8 cellular contexts compared by ENCODE assay signal in genomic region chr16:73071131-73071940, GRCh38. TPM values are rescaled to one million over a fixed set of nuclear protein-coding genes. Genes with fewer than 3 reads are reported as not detected.
DNase-seq lines count a peak whose midpoint lies in the region; ATAC-seq and TF ChIP-seq lines count a peak whose summit lies in the region.

No MANE protein-coding gene starts in this region.

- H3K9me3 Mint-ChIP-seq in mesothelial cell of epicardium: no peaks in the 10 kb centered on the region
- no peaks in the 10 kb centered on the region for H3K9me3 Mint-ChIP-seq in activated CD8-positive, alpha-beta memory T cell treated with anti-CD3 and anti-CD28 coated beads, Interleukin-2, amount 10 ng/mL, durations not matched to agents 7 days and 5 days (ENCODE audit: low read depth)

- TF ChIP-seq CTCF in AG10803 (conservative IDR thresholded peaks at IDR 0.05; ENCODE audit: low read length): no peak
- no peak for TF ChIP-seq CTCF in colonic mucosa (IDR thresholded peaks at IDR 0.05)
- TF ChIP-seq CTCF in mesothelial cell of epicardium (IDR thresholded peaks at IDR 0.05; ENCODE audit: unreplicated experiment): no peak
- no peak for TF ChIP-seq CTCF in GM10248 (IDR thresholded peaks at IDR 0.05; ENCODE audit: control extremely low read depth, extremely low read depth, low read depth, missing control alignments)

- H3K36me3 ChIP-seq in colonic mucosa: no peaks in the 10 kb centered on the region

- no peaks in the 10 kb centered on the region for H3K9me3 ChIP-seq in colonic mucosa

- no peak for DNase-seq in AG10803 (ENCODE audit: low read depth)
- DNase-seq in NCI-H1417 treated with DMSO at 0.1 percent for 48 hours (lab: John Stamatoyannopoulos, UW): peak; percentile 54
- DNase-seq in colonic mucosa: peak; percentile 55
- DNase-seq in mesothelial cell of epicardium (ENCODE audit: low spot score in 2 of 2, unreplicated experiment in 2 of 2): no peak
- DNase-seq in activated CD8-positive, alpha-beta memory T cell treated with anti-CD3 and anti-CD28 coated beads, Interleukin-2, amount 10 ng/mL, durations not matched to agents 7 days and 5 days: no peak
- DNase-seq in GM10248 (ENCODE audit: extremely low spot score): no peak
- no peak for DNase-seq in stimulated activated naive CD4-positive, alpha-beta T cell (lab: John Stamatoyannopoulos, UW)

- ATAC-seq in HG02938 (IDR thresholded peaks at IDR 0.05; ENCODE audit: unreplicated experiment): no peak
- no peak for ATAC-seq in activated CD8-positive, alpha-beta memory T cell treated with anti-CD3 and anti-CD28 coated beads, Interleukin-2, amount 10 ng/mL, durations not matched to agents 7 days and 5 days

- CTCF ChIA-PET in activated CD8-positive, alpha-beta memory T cell treated with anti-CD3 and anti-CD28 coated beads, Interleukin-2, amount 10 ng/mL, durations not matched to agents 7 days and 5 days (lab: Charles Lee): no interaction called here
- CTCF ChIA-PET in GM10248 (lab: Yijun Ruan, JAX): interaction anchor here (1.0 kb wide), 1 partner anchor 9 kb away, joined by 3 read pairs; no protein-coding TSS in a partner anchor

- POLR2A ChIA-PET in GM10248 (lab: Yijun Ruan, JAX): no interaction called here

- H3K4me1 Mint-ChIP-seq in mesothelial cell of epicardium: peaks cover 42% of the 10 kb centered on the region
- no peaks in the 10 kb centered on the region for H3K4me1 Mint-ChIP-seq in activated CD8-positive, alpha-beta memory T cell treated with anti-CD3 and anti-CD28 coated beads, Interleukin-2, amount 10 ng/mL, durations not matched to agents 7 days and 5 days

- H3K36me3 Mint-ChIP-seq in mesothelial cell of epicardium: no peaks in the 10 kb centered on the region
- no peaks in the 10 kb centered on the region for H3K36me3 Mint-ChIP-seq in activated CD8-positive, alpha-beta memory T cell treated with anti-CD3 and anti-CD28 coated beads, Interleukin-2, amount 10 ng/mL, durations not matched to agents 7 days and 5 days

- H3K27me3 Mint-ChIP-seq in mesothelial cell of epicardium (ENCODE audit: low read depth): peaks cover 10% of the 10 kb centered on the region
- peaks cover 37% of the 10 kb centered on the region for H3K27me3 Mint-ChIP-seq in activated CD8-positive, alpha-beta memory T cell treated with anti-CD3 and anti-CD28 coated beads, Interleukin-2, amount 10 ng/mL, durations not matched to agents 7 days and 5 days

- H3K4me1 ChIP-seq in colonic mucosa: no peaks in the 10 kb centered on the region

- H3K4me3 ChIP-seq in AG10803 (ENCODE audit: low read length) (peak overlapping the region; percentile 10), colonic mucosa (no peak overlapping the region)

- H3K4me3 Mint-ChIP-seq in mesothelial cell of epicardium: peak overlapping the region; percentile 69
- no peak overlapping the region for H3K4me3 Mint-ChIP-seq in activated CD8-positive, alpha-beta memory T cell treated with anti-CD3 and anti-CD28 coated beads, Interleukin-2, amount 10 ng/mL, durations not matched to agents 7 days and 5 days

- H3K27me3 ChIP-seq in colonic mucosa: peaks cover under 1% of the 10 kb centered on the region

- H3K27ac ChIP-seq in colonic mucosa: peak overlapping the region; percentile 67

- peak overlapping the region; percentile 98 for H3K27ac Mint-ChIP-seq in mesothelial cell of epicardium
- H3K27ac Mint-ChIP-seq in activated CD8-positive, alpha-beta memory T cell treated with anti-CD3 and anti-CD28 coated beads, Interleukin-2, amount 10 ng/mL, durations not matched to agents 7 days and 5 days: no peak overlapping the region

- intact Hi-C loops in colonic mucosa (cut with DNase I): no loop called here

- peak overlapping the region in 1 of 2 donors; percentile 48 for H3K9ac ChIP-seq in colonic mucosa (ENCODE audit: low read depth in 2 of 2, low read length in 2 of 2)

RNA-seq across cellular contexts. Expression of gene ZFHX3, which starts 23.4 kb away (rescaled TPM):
- total RNA-seq in colonic mucosa (10 to 100 TPM; 10.5 to 12.8 TPM), mesothelial cell of epicardium (63.8 to 68.1 TPM (median 67.1 TPM) in 3 replicates)
- total RNA-seq in activated CD8-positive, alpha-beta memory T cell treated with anti-CD3 and anti-CD28 coated beads, Interleukin-2, amount 10 ng/mL, durations not matched to agents 7 days and 5 days: 1 to 10 TPM in 1 of 2 experiments, under 1 TPM in 1; 0.32 to 1.9 TPM

Comparison
In these comparisons a context has a peak if more than half of its experiments do, and no peak if none do; other contexts are left out.
1. DNase-seq: peak in NCI-H1417 treated with DMSO at 0.1 percent for 48 hours (single experiment) and colonic mucosa (single experiment); none in AG10803 (single experiment), mesothelial cell of epicardium (0 of 2), activated CD8-positive, alpha-beta memory T cell treated with anti-CD3 and anti-CD28 coated beads, Interleukin-2, amount 10 ng/mL, durations not matched to agents 7 days and 5 days (single experiment), GM10248 (single experiment) and stimulated activated naive CD4-positive, alpha-beta T cell (0 of 6).